ENCODE assay signal across 1 cellular context in genomic region chr17:57080708-57081107, GRCh38.
TF ChIP-seq lines count a peak whose summit lies in the region.

No MANE protein-coding gene starts in this region.

TF ChIP-seq in H1, 55 proteins besides CTCF, POLR2A, EP300 and RAD21 (continued from another document):
- TF ChIP-seq ATF2 (IDR thresholded peaks at IDR 0.05; ENCODE audit: low read length), result no peak
- TF ChIP-seq KDM1A (IDR thresholded peaks at IDR 0.05; ENCODE audit: borderline replicate concordance, low read length), result no peak
- no peak for TF ChIP-seq RFX5 (IDR thresholded peaks at IDR 0.05; ENCODE audit: borderline replicate concordance, low read depth, low read length)
- no peak for TF ChIP-seq KDM4A (IDR thresholded peaks at IDR 0.05; ENCODE audit: low read depth, low read length, severe bottlenecking)
